ENCODE assay signal across 8 cellular contexts in genomic region chr3:188947983-188948657, GRCh38.
A peak's percentile ranks its signal among the peaks of the same experiment; 100 is the strongest.
DNase-seq lines count a peak whose midpoint lies in the region; ATAC-seq and TF ChIP-seq lines count a peak whose summit lies in the region.

No MANE protein-coding gene starts in this region.

- CTCF ChIA-PET in T-cell (lab: Charles Lee) = interaction anchor here in 1 of 2 donors (0.8 kb wide), 1 partner anchor 1147 kb away, joined by 3 read pairs; no protein-coding TSS in a partner anchor

- H3K27ac Mint-ChIP-seq in progenitor cell of endocrine pancreas (peak overlapping the region; percentile 85), T-cell (no peak overlapping the region)

- DNase-seq in DMS 273 treated with DMSO at 0.1 percent for 48 hours (lab: John Stamatoyannopoulos, UW) (peak; percentile 90), NCI-H2029 treated with DMSO at 0.1 percent for 48 hours (lab: John Stamatoyannopoulos, UW) (peak; percentile 89), amniotic epithelial cell (ENCODE audit: low read depth) (peak; percentile 99), left cardiac atrium (peak; percentile 94), progenitor cell of endocrine pancreas (ENCODE audit: low spot score, unreplicated experiment) (no peak), T-cell (no peak), OCI-M2 (lab: John Stamatoyannopoulos, UW; ENCODE audit: unreplicated experiment) (no peak)

- peak; percentile 90 to 91 for ATAC-seq in left cardiac atrium
- ATAC-seq in T-cell (replicated peaks in 1 of 4) = no peak
- ATAC-seq in HG03342 (IDR thresholded peaks at IDR 0.05; ENCODE audit: unreplicated experiment) = no peak

- H3K4me3 Mint-ChIP-seq in progenitor cell of endocrine pancreas (ENCODE audit: low read depth) (peak overlapping the region; percentile 75), T-cell (peak overlapping the region in 1 of 3 donors; percentile 39)

- POLR2A ChIA-PET in T-cell (lab: Charles Lee) = no interaction called here

- TF ChIP-seq CTCF in progenitor cell of endocrine pancreas (IDR thresholded peaks at IDR 0.05; ENCODE audit: unreplicated experiment) = no peak

- H3K4me1 Mint-ChIP-seq in progenitor cell of endocrine pancreas (ENCODE audit: low read depth) = peaks cover 5% of the 10 kb centered on the region
- H3K4me1 Mint-ChIP-seq in T-cell = peaks cover 0 to 7% (median 5%) of the 10 kb centered on the region in 3 donors

- H3K36me3 Mint-ChIP-seq in progenitor cell of endocrine pancreas (ENCODE audit: insufficient read depth) = no peaks in the 10 kb centered on the region
- H3K36me3 Mint-ChIP-seq in T-cell = no peaks in the 10 kb centered on the region

- intact Hi-C loops in left cardiac atrium (cut with DNase I) = loop anchor here in 1 of 2 donors (2.0 to 10.0 kb wide), 3 partner anchors 46 to 1207 kb away; no protein-coding TSS in a partner anchor

- H3K27me3 Mint-ChIP-seq in progenitor cell of endocrine pancreas (peaks cover 61% of the 10 kb centered on the region), T-cell (peaks cover 10 to 15% of the 10 kb centered on the region in 2 donors)

- H3K9me3 Mint-ChIP-seq in progenitor cell of endocrine pancreas (ENCODE audit: low read depth) = no peaks in the 10 kb centered on the region
- H3K9me3 Mint-ChIP-seq in T-cell = no peaks in the 10 kb centered on the region

Comparison
In these comparisons a context has a peak if more than half of its experiments do, and no peak if none do; other contexts are left out.
1. DNase-seq: peak in DMS 273 treated with DMSO at 0.1 percent for 48 hours (single experiment), NCI-H2029 treated with DMSO at 0.1 percent for 48 hours (single experiment), amniotic epithelial cell (single experiment) and left cardiac atrium (single experiment); none in progenitor cell of endocrine pancreas (single experiment), T-cell (0 of 34) and OCI-M2 (single experiment).
2. ATAC-seq: peak in left cardiac atrium (2 of 2); none in T-cell (0 of 4) and HG03342 (single experiment).